15 cellular contexts compared by ENCODE assay signal in the genomic region with DNA sequence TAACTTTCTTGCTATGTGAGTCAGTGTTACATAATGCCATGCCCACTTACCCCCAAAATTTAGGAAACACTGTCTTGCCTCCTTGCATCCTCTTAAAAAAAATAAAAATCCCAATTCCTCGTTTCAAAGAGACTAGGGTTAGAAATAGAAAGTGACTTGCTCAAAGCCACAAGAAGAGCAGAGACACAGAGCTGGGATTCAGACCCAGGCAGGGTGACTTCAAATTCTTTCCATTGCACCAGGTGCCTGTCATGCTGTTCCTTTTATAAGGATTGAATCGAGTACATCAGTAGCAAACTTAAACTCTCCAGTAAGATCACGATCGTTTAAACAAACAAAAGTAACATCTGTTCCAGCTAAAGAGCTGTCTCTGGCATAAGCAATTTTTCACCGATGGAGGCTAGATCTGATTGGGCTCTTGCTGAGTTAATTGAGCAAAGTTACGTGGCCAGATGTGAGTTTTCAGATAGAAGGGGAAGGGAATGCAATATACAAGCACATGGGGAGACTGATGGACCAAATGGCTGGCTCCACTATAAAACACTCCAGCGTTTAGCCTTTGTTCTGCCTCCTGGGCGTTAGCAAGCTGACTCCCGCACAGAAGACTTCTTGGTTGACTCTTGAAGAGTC.
DNase-seq lines count a peak whose midpoint lies in the region; ATAC-seq and TF ChIP-seq lines count a peak whose summit lies in the region.
"Had no signal": no experiment of that assay in that cellular context is flagged by ENCODE, and none has a peak within 500 bp of the region (broad histone marks: within the 10 kb centered on the region; RNA-seq: fewer than 3 reads in every experiment).

No MANE protein-coding gene starts in this region.

- intact Hi-C loops in activated T-helper 2 cell treated with anti-CD3 and anti-CD28 coated beads, Interferon-gamma antibody, Interleukin-2, Interleukin-4, amounts not matched to agents 10 μg/mL and 5 μg/mL and 100 μg/mL, durations not matched to agents 14 hours and 24 hours and 36 hours (cut with micrococcal nuclease) = no loop called here

- H3K36me3 Mint-ChIP-seq in IgD-negative memory B cell (peaks cover 1% of the 10 kb centered on the region), nephron progenitor cell (ENCODE audit: low read depth) (no peaks in the 10 kb centered on the region)
- peaks cover 8% of the 10 kb centered on the region for H3K36me3 Mint-ChIP-seq in activated T-helper 2 cell treated with anti-CD3 and anti-CD28 coated beads, Interferon-gamma antibody, Interleukin-2, Interleukin-4, amounts not matched to agents 10 μg/mL and 5 μg/mL and 100 μg/mL, durations not matched to agents 14 hours and 24 hours and 36 hours (ENCODE audit: low read depth)

- H3K9me3 Mint-ChIP-seq in IgD-negative memory B cell (no peaks in the 10 kb centered on the region), nephron progenitor cell (no peaks in the 10 kb centered on the region)
- H3K9me3 Mint-ChIP-seq in activated T-helper 2 cell treated with anti-CD3 and anti-CD28 coated beads, Interferon-gamma antibody, Interleukin-2, Interleukin-4, amounts not matched to agents 10 μg/mL and 5 μg/mL and 100 μg/mL, durations not matched to agents 14 hours and 24 hours and 36 hours = no peaks in the 10 kb centered on the region
- H3K9me3 Mint-ChIP-seq: central memory CD8-positive, alpha-beta T cell; H9 had no signal

- ATAC-seq in GM21737 (IDR thresholded peaks at IDR 0.05; ENCODE audit: unreplicated experiment) = no peak

- H3K27me3 ChIP-seq in adipocyte (replicated peaks; ENCODE audit: control insufficient read depth, insufficient read depth, low read length) = no peaks in the 10 kb centered on the region
- H3K27me3 ChIP-seq: esophagus muscularis mucosa had no signal

- peak overlapping the region in 1 of 4 donors; percentile 52 for H3K4me3 Mint-ChIP-seq in IgD-negative memory B cell
- H3K4me3 Mint-ChIP-seq in nephron progenitor cell = peak overlapping the region; percentile 19
- no peak overlapping the region for H3K4me3 Mint-ChIP-seq in activated T-helper 2 cell treated with anti-CD3 and anti-CD28 coated beads, Interferon-gamma antibody, Interleukin-2, Interleukin-4, amounts not matched to agents 10 μg/mL and 5 μg/mL and 100 μg/mL, durations not matched to agents 14 hours and 24 hours and 36 hours (ENCODE audit: low read depth)
- H3K4me3 Mint-ChIP-seq: central memory CD8-positive, alpha-beta T cell; H9 had no signal

- H3K27me3 Mint-ChIP-seq in IgD-negative memory B cell (no peaks in the 10 kb centered on the region), nephron progenitor cell (ENCODE audit: low read depth, poor library complexity) (no peaks in the 10 kb centered on the region)
- no peaks in the 10 kb centered on the region for H3K27me3 Mint-ChIP-seq in activated T-helper 2 cell treated with anti-CD3 and anti-CD28 coated beads, Interferon-gamma antibody, Interleukin-2, Interleukin-4, amounts not matched to agents 10 μg/mL and 5 μg/mL and 100 μg/mL, durations not matched to agents 14 hours and 24 hours and 36 hours (ENCODE audit: low read depth)

- H3K4me1 ChIP-seq in adipocyte (ENCODE audit: control insufficient read depth, insufficient read depth, low read length) = no peaks in the 10 kb centered on the region

- DNase-seq in COR-L47 (lab: John Stamatoyannopoulos, UW) = peak; percentile 17
- peak; percentile 34 for DNase-seq in adipocyte (ENCODE audit: low read depth)
- DNase-seq in nephron progenitor cell = no peak
- no peak for DNase-seq in SKM-1 treated with dmso at 0.1 percent for 144 hours (lab: John Stamatoyannopoulos, UW; ENCODE audit: unreplicated experiment)
- DNase-seq in activated T-helper 2 cell treated with anti-CD3 and anti-CD28 coated beads, Interferon-gamma antibody, Interleukin-2, Interleukin-4, amounts not matched to agents 10 μg/mL and 5 μg/mL and 100 μg/mL, durations not matched to agents 14 hours and 24 hours and 36 hours (ENCODE audit: low spot score) = no peak
- no peak for DNase-seq in NCI-H2196 (lab: John Stamatoyannopoulos, UW; ENCODE audit: unreplicated experiment)
- DNase-seq: activated CD4-positive, alpha-beta T cell treated with anti-CD3 and anti-CD28 coated beads, Interleukin-2, amount 50 U/mL, for 48 hours; activated gamma-delta T cell treated with Interleukin-2 at 50 U/mL for 16 hours; H9; midbrain; NCI-H1048 had no signal

- H3K9ac ChIP-seq in adipocyte (ENCODE audit: low read length) = no peak overlapping the region

- H3K4me3 ChIP-seq in adipocyte (ENCODE audit: low read length) = no peak overlapping the region
- H3K4me3 ChIP-seq: esophagus muscularis mucosa had no signal

- H3K4me1 Mint-ChIP-seq in IgD-negative memory B cell = peaks cover 32 to 47% (median 40%) of the 10 kb centered on the region in 3 donors
- peaks cover 26% of the 10 kb centered on the region for H3K4me1 Mint-ChIP-seq in nephron progenitor cell
- H3K4me1 Mint-ChIP-seq in activated T-helper 2 cell treated with anti-CD3 and anti-CD28 coated beads, Interferon-gamma antibody, Interleukin-2, Interleukin-4, amounts not matched to agents 10 μg/mL and 5 μg/mL and 100 μg/mL, durations not matched to agents 14 hours and 24 hours and 36 hours (ENCODE audit: low read depth) = peaks cover 53% of the 10 kb centered on the region
- H3K4me1 Mint-ChIP-seq: central memory CD8-positive, alpha-beta T cell had no signal

- peaks cover 23% of the 10 kb centered on the region for H3K36me3 ChIP-seq in adipocyte (ENCODE audit: control insufficient read depth, insufficient read depth, low read length, severe bottlenecking)
- H3K36me3 ChIP-seq: esophagus muscularis mucosa had no signal

- H3K27ac Mint-ChIP-seq in IgD-negative memory B cell = peak overlapping the region in 2 of 3 donors; percentile 9 to 71
- H3K27ac Mint-ChIP-seq in nephron progenitor cell = peak overlapping the region; percentile 52
- no peak overlapping the region for H3K27ac Mint-ChIP-seq in activated T-helper 2 cell treated with anti-CD3 and anti-CD28 coated beads, Interferon-gamma antibody, Interleukin-2, Interleukin-4, amounts not matched to agents 10 μg/mL and 5 μg/mL and 100 μg/mL, durations not matched to agents 14 hours and 24 hours and 36 hours
- H3K27ac Mint-ChIP-seq: H9 had no signal

- no peak for TF ChIP-seq CTCF in nephron progenitor cell (IDR thresholded peaks at IDR 0.05)

- no peaks in the 10 kb centered on the region for H3K9me3 ChIP-seq in adipocyte (ENCODE audit: control insufficient read depth, low read length)
- H3K9me3 ChIP-seq: esophagus muscularis mucosa had no signal

Comparison
In these comparisons a context has a peak if more than half of its experiments do, and no peak if none do; other contexts are left out.
1. DNase-seq: peak in COR-L47 (single experiment) and adipocyte (single experiment); none in nephron progenitor cell (single experiment), SKM-1 treated with dmso at 0.1 percent for 144 hours (single experiment), activated T-helper 2 cell treated with anti-CD3 and anti-CD28 coated beads, Interferon-gamma antibody, Interleukin-2, Interleukin-4, amounts not matched to agents 10 μg/mL and 5 μg/mL and 100 μg/mL, durations not matched to agents 14 hours and 24 hours and 36 hours (single experiment) and NCI-H2196 (single experiment).